ENCODE assay signal across 24 cellular contexts in the genomic region with DNA sequence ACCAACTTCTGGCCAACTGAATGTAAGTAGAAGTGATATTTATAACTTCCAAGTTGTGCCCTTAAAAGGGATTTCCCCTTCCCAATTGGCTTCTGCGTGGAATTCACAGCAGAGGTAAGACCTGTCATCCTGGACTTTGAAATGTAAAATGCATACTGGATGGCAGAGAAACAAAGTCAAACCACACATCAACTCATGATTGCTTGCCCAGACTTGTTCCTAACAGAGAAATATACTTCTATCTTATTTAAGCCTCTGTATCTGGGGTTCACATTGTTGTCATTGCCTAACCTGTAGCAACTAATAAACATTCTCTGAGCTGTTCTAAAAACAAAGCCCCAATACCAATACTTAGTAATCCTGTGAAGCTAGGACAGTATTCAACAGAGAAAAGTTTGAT.
"Had no signal": no experiment of that assay in that cellular context is flagged by ENCODE, and none has a peak within 500 bp of the region (broad histone marks: within the 10 kb centered on the region; RNA-seq: fewer than 3 reads in every experiment).

No MANE protein-coding gene starts in this region.

- H2AFZ ChIP-seq: hepatocyte, parathyroid adenoma had no signal

- FAIRE-seq: endothelial cell of umbilical vein had no signal

- H3K4me2 ChIP-seq: hepatocyte, smooth muscle cell had no signal

- H3K4me3 ChIP-seq: colonic mucosa, gastrocnemius medialis, heart left ventricle, hepatocyte, lung, mucosa of descending colon, right lobe of liver, smooth muscle cell, suprapubic skin, transverse colon, upper lobe of right lung, uterus had no signal

- H3K27ac ChIP-seq: colonic mucosa, gastrocnemius medialis, hepatocyte, neutrophil, parathyroid adenoma, right lobe of liver, suprapubic skin, transverse colon, upper lobe of right lung had no signal

- H3K36me3 ChIP-seq: colonic mucosa, gastrocnemius medialis, neutrophil, right lobe of liver, suprapubic skin, transverse colon, upper lobe of right lung, uterus had no signal

- H3K9ac ChIP-seq: parathyroid adenoma had no signal

- H3K27me3 ChIP-seq: colonic mucosa, gastrocnemius medialis, heart left ventricle, right lobe of liver, suprapubic skin, transverse colon, upper lobe of right lung, uterus had no signal

- DNase-seq: colonic mucosa; effector memory CD4-positive, alpha-beta T cell; gastrocnemius medialis; heart left ventricle; mesenchymal stem cell; mucosa of descending colon; naive B cell; right lobe of liver; stimulated activated CD4-positive, alpha-beta T cell treated with anti-CD3 and anti-CD28 coated beads, Interleukin-12 subunit alpha, Interleukin-12 subunit beta, amount 100 ng/mL, for 4 hours; stimulated activated CD4-positive, alpha-beta T cell treated with anti-CD3 and anti-CD28 coated beads, Interleukin-1b, Interleukin-23, amount 100 ng/mL, for 48 hours; stimulated activated CD4-positive, alpha-beta T cell treated with anti-CD3 and anti-CD28 coated beads, Interleukin-4, amount 100 ng/mL, for 1 hour; stimulated activated CD8-positive, alpha-beta memory T cell treated with anti-CD3 and anti-CD28 coated beads, Interleukin-4, amount 100 ng/mL, for 48 hours; stimulated activated naive CD4-positive, alpha-beta T cell; stimulated activated naive CD8-positive, alpha-beta T cell treated with anti-CD3 and anti-CD28 coated beads, Interleukin-15, amount 100 ng/mL, for 72 hours; transverse colon; upper lobe of right lung; uterus had no signal

- H3K9me3 ChIP-seq: colonic mucosa, gastrocnemius medialis, heart left ventricle, mucosa of descending colon, neutrophil, right lobe of liver, suprapubic skin, transverse colon, upper lobe of right lung, uterus had no signal

- H3K79me2 ChIP-seq: hepatocyte, parathyroid adenoma had no signal
